In genomic region chr20:6402026-6402425, GRCh38 we compare ENCODE assay signal across 2 cellular contexts.
TF ChIP-seq lines count a peak whose summit lies in the region.

No MANE protein-coding gene starts in this region.

TF ChIP-seq in GM23338, 12 proteins besides CTCF, POLR2A, EP300 and RAD21 (continued from another document):
- TF ChIP-seq REST (IDR thresholded peaks at IDR 0.05; ENCODE audit: unreplicated experiment) (no peak), EZH2phosphoT487 (IDR thresholded peaks at IDR 0.05; ENCODE audit: unreplicated experiment) (no peak), JUNB (IDR thresholded peaks at IDR 0.05; ENCODE audit: unreplicated experiment) (no peak), ZNF114 (CRISPR knock-in tag; IDR thresholded peaks at IDR 0.05) (no peak), STAT1 (IDR thresholded peaks at IDR 0.05; ENCODE audit: unreplicated experiment) (no peak), CREB1 (CRISPR knock-in tag; IDR thresholded peaks at IDR 0.05; ENCODE audit: low read depth) (no peak), POLR2AphosphoS5 (IDR thresholded peaks at IDR 0.05; ENCODE audit: low read depth) (no peak), ETS1 (IDR thresholded peaks at IDR 0.05) (no peak)
- TF ChIP-seq, protein P1, sequence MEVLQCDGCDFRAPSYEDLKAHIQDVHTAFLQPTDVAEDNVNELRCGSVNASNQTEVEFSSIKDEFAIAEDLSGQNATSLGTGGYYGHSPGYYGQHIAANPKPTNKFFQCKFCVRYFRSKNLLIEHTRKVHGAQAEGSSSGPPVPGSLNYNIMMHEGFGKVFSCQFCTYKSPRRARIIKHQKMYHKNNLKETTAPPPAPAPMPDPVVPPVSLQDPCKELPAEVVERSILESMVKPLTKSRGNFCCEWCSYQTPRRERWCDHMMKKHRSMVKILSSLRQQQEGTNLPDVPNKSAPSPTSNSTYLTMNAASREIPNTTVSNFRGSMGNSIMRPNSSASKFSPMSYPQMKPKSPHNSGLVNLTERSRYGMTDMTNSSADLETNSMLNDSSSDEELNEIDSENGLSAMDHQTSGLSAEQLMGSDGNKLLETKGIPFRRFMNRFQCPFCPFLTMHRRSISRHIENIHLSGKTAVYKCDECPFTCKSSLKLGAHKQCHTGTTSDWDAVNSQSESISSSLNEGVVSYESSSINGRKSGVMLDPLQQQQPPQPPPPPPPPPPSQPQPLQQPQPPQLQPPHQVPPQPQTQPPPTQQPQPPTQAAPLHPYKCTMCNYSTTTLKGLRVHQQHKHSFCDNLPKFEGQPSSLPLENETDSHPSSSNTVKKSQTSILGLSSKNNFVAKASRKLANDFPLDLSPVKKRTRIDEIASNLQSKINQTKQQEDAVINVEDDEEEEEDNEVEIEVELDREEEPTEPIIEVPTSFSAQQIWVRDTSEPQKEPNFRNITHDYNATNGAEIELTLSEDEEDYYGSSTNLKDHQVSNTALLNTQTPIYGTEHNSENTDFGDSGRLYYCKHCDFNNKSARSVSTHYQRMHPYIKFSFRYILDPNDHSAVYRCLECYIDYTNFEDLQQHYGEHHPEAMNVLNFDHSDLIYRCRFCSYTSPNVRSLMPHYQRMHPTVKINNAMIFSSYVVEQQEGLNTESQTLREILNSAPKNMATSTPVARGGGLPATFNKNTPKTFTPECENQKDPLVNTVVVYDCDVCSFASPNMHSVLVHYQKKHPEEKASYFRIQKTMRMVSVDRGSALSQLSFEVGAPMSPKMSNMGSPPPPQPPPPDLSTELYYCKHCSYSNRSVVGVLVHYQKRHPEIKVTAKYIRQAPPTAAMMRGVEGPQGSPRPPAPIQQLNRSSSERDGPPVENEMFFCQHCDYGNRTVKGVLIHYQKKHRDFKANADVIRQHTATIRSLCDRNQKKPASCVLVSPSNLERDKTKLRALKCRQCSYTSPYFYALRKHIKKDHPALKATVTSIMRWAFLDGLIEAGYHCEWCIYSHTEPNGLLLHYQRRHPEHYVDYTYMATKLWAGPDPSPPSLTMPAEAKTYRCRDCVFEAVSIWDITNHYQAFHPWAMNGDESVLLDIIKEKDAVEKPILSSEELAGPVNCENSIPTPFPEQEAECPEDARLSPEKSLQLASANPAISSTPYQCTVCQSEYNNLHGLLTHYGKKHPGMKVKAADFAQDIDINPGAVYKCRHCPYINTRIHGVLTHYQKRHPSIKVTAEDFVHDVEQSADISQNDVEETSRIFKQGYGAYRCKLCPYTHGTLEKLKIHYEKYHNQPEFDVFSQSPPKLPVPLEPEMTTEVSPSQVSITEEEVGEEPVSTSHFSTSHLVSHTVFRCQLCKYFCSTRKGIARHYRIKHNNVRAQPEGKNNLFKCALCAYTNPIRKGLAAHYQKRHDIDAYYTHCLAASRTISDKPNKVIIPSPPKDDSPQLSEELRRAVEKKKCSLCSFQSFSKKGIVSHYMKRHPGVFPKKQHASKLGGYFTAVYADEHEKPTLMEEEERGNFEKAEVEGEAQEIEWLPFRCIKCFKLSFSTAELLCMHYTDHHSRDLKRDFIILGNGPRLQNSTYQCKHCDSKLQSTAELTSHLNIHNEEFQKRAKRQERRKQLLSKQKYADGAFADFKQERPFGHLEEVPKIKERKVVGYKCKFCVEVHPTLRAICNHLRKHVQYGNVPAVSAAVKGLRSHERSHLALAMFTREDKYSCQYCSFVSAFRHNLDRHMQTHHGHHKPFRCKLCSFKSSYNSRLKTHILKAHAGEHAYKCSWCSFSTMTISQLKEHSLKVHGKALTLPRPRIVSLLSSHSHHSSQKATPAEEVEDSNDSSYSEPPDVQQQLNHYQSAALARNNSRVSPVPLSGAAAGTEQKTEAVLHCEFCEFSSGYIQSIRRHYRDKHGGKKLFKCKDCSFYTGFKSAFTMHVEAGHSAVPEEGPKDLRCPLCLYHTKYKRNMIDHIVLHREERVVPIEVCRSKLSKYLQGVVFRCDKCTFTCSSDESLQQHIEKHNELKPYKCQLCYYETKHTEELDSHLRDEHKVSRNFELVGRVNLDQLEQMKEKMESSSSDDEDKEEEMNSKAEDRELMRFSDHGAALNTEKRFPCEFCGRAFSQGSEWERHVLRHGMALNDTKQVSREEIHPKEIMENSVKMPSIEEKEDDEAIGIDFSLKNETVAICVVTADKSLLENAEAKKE (CRISPR knock-in tag; IDR thresholded peaks at IDR 0.05), result no peak

TF ChIP-seq in IMR-90, 13 proteins besides CTCF, POLR2A, EP300 and RAD21 (continued from another document):
- TF ChIP-seq, protein P2, sequence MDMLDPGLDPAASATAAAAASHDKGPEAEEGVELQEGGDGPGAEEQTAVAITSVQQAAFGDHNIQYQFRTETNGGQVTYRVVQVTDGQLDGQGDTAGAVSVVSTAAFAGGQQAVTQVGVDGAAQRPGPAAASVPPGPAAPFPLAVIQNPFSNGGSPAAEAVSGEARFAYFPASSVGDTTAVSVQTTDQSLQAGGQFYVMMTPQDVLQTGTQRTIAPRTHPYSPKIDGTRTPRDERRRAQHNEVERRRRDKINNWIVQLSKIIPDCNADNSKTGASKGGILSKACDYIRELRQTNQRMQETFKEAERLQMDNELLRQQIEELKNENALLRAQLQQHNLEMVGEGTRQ (IDR thresholded peaks at IDR 0.05; ENCODE audit: low read depth, low read length), result no peak
- no peak for TF ChIP-seq RFX5 (IDR thresholded peaks at IDR 0.05; ENCODE audit: low read depth, low read length)
- no peak for TF ChIP-seq SMC3 (IDR thresholded peaks at IDR 0.05; ENCODE audit: low read depth, low read length)
- TF ChIP-seq CHD1 (IDR thresholded peaks at IDR 0.05; ENCODE audit: low read depth, low read length), result no peak
- no peak for TF ChIP-seq RCOR1 (IDR thresholded peaks at IDR 0.05; ENCODE audit: insufficient replicate concordance, low read length)
